In genomic region chr17:65409381-65409780, GRCh38 we compare ENCODE assay signal across 22 cellular contexts.
"Had no signal": no experiment of that assay in that cellular context is flagged by ENCODE, and none has a peak within 500 bp of the region (broad histone marks: within the 10 kb centered on the region; RNA-seq: fewer than 3 reads in every experiment).

No MANE protein-coding gene starts in this region.

- ATAC-seq: activated CD4-positive, alpha-beta T cell treated with anti-CD3 and anti-CD28 coated beads for 36 hours; heart right ventricle; left cardiac atrium; natural killer cell; pancreas; psoas muscle had no signal

- H3K27me3 ChIP-seq: colonic mucosa, esophagus muscularis mucosa, heart right ventricle, pancreas, right atrium auricular region, tibial artery had no signal

- H3K36me3 ChIP-seq: colonic mucosa, esophagus muscularis mucosa, heart right ventricle, pancreas, right atrium auricular region, tibial artery had no signal

- H3K27ac ChIP-seq: colonic mucosa, esophagus muscularis mucosa, heart right ventricle, pancreas, psoas muscle, right atrium auricular region, tibial artery had no signal

- H3K4me1 ChIP-seq: esophagus muscularis mucosa, heart right ventricle, pancreas, right atrium auricular region, tibial artery had no signal

- DNase-seq: activated B cell treated with CpG ODN at 0.5 μM for 24 hours; activated CD4-positive, alpha-beta T cell treated with anti-CD3 and anti-CD28 coated beads for 36 hours; activated CD4-positive, alpha-beta T cell treated with anti-CD3 and anti-CD28 coated beads, Interleukin-2, amount 50 U/mL, for 4 hours; activated CD8-positive, alpha-beta memory T cell treated with anti-CD3 and anti-CD28 coated beads for 24 hours; activated CD8-positive, alpha-beta memory T cell treated with anti-CD3 and anti-CD28 coated beads, Interleukin-2, amount 50 U/mL, for 4 hours; activated naive CD4-positive, alpha-beta T cell treated with Interleukin-2 at 50 U/mL for 16 hours; activated naive CD8-positive, alpha-beta T cell treated with anti-CD3 and anti-CD28 coated beads for 36 hours; activated T-cell treated with anti-CD3 and anti-CD28 coated beads, Interleukin-2, amount 50 U/mL, for 24 hours; amygdala; colonic mucosa; heart right ventricle; left cardiac atrium; midbrain; natural killer cell; pancreas; psoas muscle; stimulated activated CD4-positive, alpha-beta T cell treated with anti-CD3 and anti-CD28 coated beads, Interleukin-12 subunit alpha, Interleukin-12 subunit beta, amount 100 ng/mL, for 4 hours; substantia nigra; T1000; tibial artery had no signal

- H3K9me3 ChIP-seq: colonic mucosa, pancreas, psoas muscle, right atrium auricular region had no signal

- H3K4me3 ChIP-seq: colonic mucosa, esophagus muscularis mucosa, heart right ventricle, pancreas, psoas muscle, right atrium auricular region, tibial artery had no signal
